ENCODE assay signal across 8 cellular contexts in the genomic region with DNA sequence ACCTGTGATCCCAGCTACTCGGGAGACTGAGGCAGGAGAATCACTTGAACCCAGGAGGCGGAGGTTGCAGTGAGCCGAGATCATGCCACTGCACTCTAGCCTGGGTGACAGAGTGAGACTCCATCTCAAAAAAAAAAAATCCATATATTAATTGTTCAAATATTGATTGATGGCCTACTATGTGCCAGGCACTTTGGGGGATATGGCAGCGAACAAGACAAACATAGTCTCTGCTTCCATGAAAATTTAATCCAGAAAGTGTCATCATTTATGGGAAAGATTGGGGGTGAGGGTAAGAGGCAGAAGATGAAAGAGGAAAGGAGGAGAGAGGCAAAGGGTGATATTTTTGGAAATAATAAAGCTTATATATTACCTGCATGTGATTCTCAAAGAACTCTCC. TPM values are rescaled to one million over a fixed set of nuclear protein-coding genes. Genes with fewer than 3 reads are reported as not detected.
DNase-seq lines count a peak whose midpoint lies in the region; ATAC-seq and TF ChIP-seq lines count a peak whose summit lies in the region.
"Not testable (repeated sequence)": the region's sequence is repeated elsewhere in the genome, so short reads cannot be mapped to it uniquely, and the experiment has no call there.

No MANE protein-coding gene starts in this region.

- POLR2A ChIA-PET in CD8-positive, alpha-beta T cell (lab: Charles Lee) = interaction anchor here (0.6 to 3.1 kb wide), 3 partner anchors 12 to 106 kb away, joined by 3 to 29 read pairs (median 5); partner anchors contain the start of gene STX6
- POLR2A ChIA-PET in activated CD8-positive, alpha-beta T cell treated with anti-CD3 and anti-CD28 coated beads, Interleukin-2, amount 10 ng/mL, durations not matched to agents 7 days and 5 days (lab: Charles Lee) = interaction anchor here (3.8 kb wide), 1 partner anchor 12 kb away, joined by 52 read pairs; the partner anchor contains the start of gene STX6
- POLR2A ChIA-PET in naive thymus-derived CD8-positive, alpha-beta T cell (lab: Charles Lee) = interaction anchor here (3.5 kb wide), 2 partner anchors 13 to 54 kb away, joined by 26 to 40 read pairs; partner anchors contain the start of genes IER5 and STX6

- H3K36me3 Mint-ChIP-seq in CD8-positive, alpha-beta T cell = peaks cover 41% of the 10 kb centered on the region
- peaks cover 13% of the 10 kb centered on the region for H3K36me3 Mint-ChIP-seq in IgD-negative memory B cell
- H3K36me3 Mint-ChIP-seq in T-helper 17 cell (ENCODE audit: low read depth) = not testable (repeated sequence)
- peaks cover 34% of the 10 kb centered on the region for H3K36me3 Mint-ChIP-seq in activated CD8-positive, alpha-beta T cell treated with anti-CD3 and anti-CD28 coated beads, Interleukin-2, amount 10 ng/mL, durations not matched to agents 7 days and 5 days (ENCODE audit: low read depth)
- peaks cover 38% of the 10 kb centered on the region for H3K36me3 Mint-ChIP-seq in activated naive CD4-positive, alpha-beta T cell treated with anti-CD3 and anti-CD28 coated beads, Interleukin-2, amount 10 ng/mL, durations not matched to agents 7 days and 5 days
- H3K36me3 Mint-ChIP-seq in central memory CD8-positive, alpha-beta T cell (ENCODE audit: insufficient read depth) = peaks cover 14% of the 10 kb centered on the region
- peaks cover 0 to 31% (median 9%) of the 10 kb centered on the region in 3 donors for H3K36me3 Mint-ChIP-seq in naive thymus-derived CD8-positive, alpha-beta T cell

- not testable (repeated sequence) for H3K27me3 ChIP-seq in CD8-positive, alpha-beta T cell (ENCODE audit: insufficient read depth, low read length); thoracic aorta (replicated peaks; ENCODE audit: insufficient read depth)

- peaks cover 42% of the 10 kb centered on the region for H3K4me1 ChIP-seq in CD8-positive, alpha-beta T cell (ENCODE audit: insufficient read depth, low read length)
- H3K4me1 ChIP-seq in thoracic aorta (ENCODE audit: control insufficient read depth in 1 of 2, low read depth in 2 of 2) = peaks cover 32 to 40% of the 10 kb centered on the region in 2 donors

- not testable (repeated sequence) for H3K27ac ChIP-seq in CD8-positive, alpha-beta T cell (ENCODE audit: low read depth, low read length); thoracic aorta

- intact Hi-C loops in CD8-positive, alpha-beta T cell (cut with DNase I, micrococcal nuclease) = loop anchor here (10.0 kb wide), 2 partner anchors 360 to 390 kb away; no protein-coding TSS in a partner anchor

- not testable (repeated sequence) for DNase-seq in CD8-positive, alpha-beta T cell; T-helper 17 cell; activated CD8-positive, alpha-beta T cell treated with anti-CD3 and anti-CD28 coated beads, Interleukin-2, amount 10 ng/mL, durations not matched to agents 7 days and 5 days; activated naive CD4-positive, alpha-beta T cell treated with anti-CD3 and anti-CD28 coated beads, Interleukin-2, amount 10 ng/mL, durations not matched to agents 7 days and 5 days; central memory CD8-positive, alpha-beta T cell (ENCODE audit: low spot score in 2 of 2); naive thymus-derived CD8-positive, alpha-beta T cell; thoracic aorta (ENCODE audit: low spot score)

- not testable (repeated sequence) for TF ChIP-seq CTCF in CD8-positive, alpha-beta T cell (IDR thresholded peaks at IDR 0.05); thoracic aorta (IDR thresholded peaks at IDR 0.05)

- peak overlapping the region; percentile 64 for H3K4me3 Mint-ChIP-seq in CD8-positive, alpha-beta T cell
- H3K4me3 Mint-ChIP-seq in IgD-negative memory B cell (peak overlapping the region; percentile 45 to 98 (median 74)), T-helper 17 cell (peak overlapping the region; percentile 96)
- H3K4me3 Mint-ChIP-seq in activated CD8-positive, alpha-beta T cell treated with anti-CD3 and anti-CD28 coated beads, Interleukin-2, amount 10 ng/mL, durations not matched to agents 7 days and 5 days = peak overlapping the region; percentile 50
- peak overlapping the region; percentile 95 for H3K4me3 Mint-ChIP-seq in activated naive CD4-positive, alpha-beta T cell treated with anti-CD3 and anti-CD28 coated beads, Interleukin-2, amount 10 ng/mL, durations not matched to agents 7 days and 5 days
- peak overlapping the region; percentile 96 for H3K4me3 Mint-ChIP-seq in central memory CD8-positive, alpha-beta T cell
- peak overlapping the region; percentile 55 to 99 (median 96) for H3K4me3 Mint-ChIP-seq in naive thymus-derived CD8-positive, alpha-beta T cell

- not testable (repeated sequence) for H3K27me3 Mint-ChIP-seq in CD8-positive, alpha-beta T cell (ENCODE audit: low read depth); IgD-negative memory B cell; T-helper 17 cell; activated CD8-positive, alpha-beta T cell treated with anti-CD3 and anti-CD28 coated beads, Interleukin-2, amount 10 ng/mL, durations not matched to agents 7 days and 5 days (ENCODE audit: low read depth); activated naive CD4-positive, alpha-beta T cell treated with anti-CD3 and anti-CD28 coated beads, Interleukin-2, amount 10 ng/mL, durations not matched to agents 7 days and 5 days; central memory CD8-positive, alpha-beta T cell; naive thymus-derived CD8-positive, alpha-beta T cell

- H3K9me3 Mint-ChIP-seq in CD8-positive, alpha-beta T cell; IgD-negative memory B cell; activated CD8-positive, alpha-beta T cell treated with anti-CD3 and anti-CD28 coated beads, Interleukin-2, amount 10 ng/mL, durations not matched to agents 7 days and 5 days (ENCODE audit: insufficient read depth); activated naive CD4-positive, alpha-beta T cell treated with anti-CD3 and anti-CD28 coated beads, Interleukin-2, amount 10 ng/mL, durations not matched to agents 7 days and 5 days; central memory CD8-positive, alpha-beta T cell; naive thymus-derived CD8-positive, alpha-beta T cell: not testable (repeated sequence)

- H3K9me3 ChIP-seq in CD8-positive, alpha-beta T cell (ENCODE audit: low read length); T-helper 17 cell (ENCODE audit: control insufficient read depth, low read length, poor library complexity, severe bottlenecking); thoracic aorta: not testable (repeated sequence)

- peaks cover 64% of the 10 kb centered on the region for H3K4me1 Mint-ChIP-seq in CD8-positive, alpha-beta T cell (ENCODE audit: low read depth)
- H3K4me1 Mint-ChIP-seq in IgD-negative memory B cell (peaks cover 36 to 58% (median 58%) of the 10 kb centered on the region in 3 donors), T-helper 17 cell (peaks cover 48% of the 10 kb centered on the region)
- H3K4me1 Mint-ChIP-seq in activated CD8-positive, alpha-beta T cell treated with anti-CD3 and anti-CD28 coated beads, Interleukin-2, amount 10 ng/mL, durations not matched to agents 7 days and 5 days (ENCODE audit: low read depth) = peaks cover 65% of the 10 kb centered on the region
- peaks cover 62% of the 10 kb centered on the region for H3K4me1 Mint-ChIP-seq in activated naive CD4-positive, alpha-beta T cell treated with anti-CD3 and anti-CD28 coated beads, Interleukin-2, amount 10 ng/mL, durations not matched to agents 7 days and 5 days
- H3K4me1 Mint-ChIP-seq in central memory CD8-positive, alpha-beta T cell = peaks cover 63% of the 10 kb centered on the region
- H3K4me1 Mint-ChIP-seq in naive thymus-derived CD8-positive, alpha-beta T cell = peaks cover 34 to 81% (median 67%) of the 10 kb centered on the region in 4 donors

- CTCF ChIA-PET in CD8-positive, alpha-beta T cell (lab: Charles Lee) = interaction anchor here (1.8 to 7.8 kb wide), 4 partner anchors 51 to 132 kb away, joined by 4 to 96 read pairs (median 28); no protein-coding TSS in a partner anchor
- CTCF ChIA-PET in activated CD8-positive, alpha-beta T cell treated with anti-CD3 and anti-CD28 coated beads, Interleukin-2, amount 10 ng/mL, durations not matched to agents 7 days and 5 days (lab: Charles Lee) = interaction anchor here (1.1 to 13.3 kb wide), 7 partner anchors 9 to 125 kb away, joined by 3 to 206 read pairs (median 4); no protein-coding TSS in a partner anchor
- CTCF ChIA-PET in activated naive CD4-positive, alpha-beta T cell treated with anti-CD3 and anti-CD28 coated beads, Interleukin-2, amount 10 ng/mL, durations not matched to agents 7 days and 5 days (lab: Charles Lee) = interaction anchor here (1.2 to 12.8 kb wide), 2 partner anchors 66 to 107 kb away, joined by 3 to 169 read pairs; no protein-coding TSS in a partner anchor

- peak overlapping the region; percentile 76 for H3K4me3 ChIP-seq in CD8-positive, alpha-beta T cell (ENCODE audit: low read depth, low read length)
- H3K4me3 ChIP-seq in thoracic aorta = peak overlapping the region; percentile 81

- not testable (repeated sequence) for ATAC-seq in CD8-positive, alpha-beta T cell; T-helper 17 cell; activated CD8-positive, alpha-beta T cell treated with anti-CD3 and anti-CD28 coated beads, Interleukin-2, amount 10 ng/mL, durations not matched to agents 7 days and 5 days; central memory CD8-positive, alpha-beta T cell (replicated peaks; ENCODE audit: extremely low read depth, poor library complexity, severe bottlenecking); naive thymus-derived CD8-positive, alpha-beta T cell; thoracic aorta (ENCODE audit: insufficient number of reproducible peaks, low FRiP score, low read depth)

- H3K36me3 ChIP-seq in CD8-positive, alpha-beta T cell (ENCODE audit: insufficient read depth, low read length); thoracic aorta: not testable (repeated sequence)

- H3K27ac Mint-ChIP-seq in CD8-positive, alpha-beta T cell; activated CD8-positive, alpha-beta T cell treated with anti-CD3 and anti-CD28 coated beads, Interleukin-2, amount 10 ng/mL, durations not matched to agents 7 days and 5 days: not testable (repeated sequence)
- peak overlapping the region in 1 of 3 donors; percentile 97 for H3K27ac Mint-ChIP-seq in IgD-negative memory B cell
- peak overlapping the region; percentile 96 for H3K27ac Mint-ChIP-seq in T-helper 17 cell
- peak overlapping the region; percentile 52 for H3K27ac Mint-ChIP-seq in activated naive CD4-positive, alpha-beta T cell treated with anti-CD3 and anti-CD28 coated beads, Interleukin-2, amount 10 ng/mL, durations not matched to agents 7 days and 5 days
- H3K27ac Mint-ChIP-seq in central memory CD8-positive, alpha-beta T cell (ENCODE audit: low read depth) = peak overlapping the region; percentile 97
- H3K27ac Mint-ChIP-seq in naive thymus-derived CD8-positive, alpha-beta T cell = peak overlapping the region in 8 of 10 donors; percentile 22 to 99 (median 74)

RNA-seq across cellular contexts. Expression of gene MR1, which starts 1.4 kb away (rescaled TPM):
- 10 to 100 TPM; 15.4 to 16.0 TPM for total RNA-seq in CD8-positive, alpha-beta T cell
- polyA plus RNA-seq in IgD-negative memory B cell = 28.3 TPM
- total RNA-seq in T-helper 17 cell (10 to 100 TPM; 18.3 to 20.8 TPM), thoracic aorta (10 to 100 TPM; 19.6 to 30.0 TPM)
- total RNA-seq in activated CD8-positive, alpha-beta T cell treated with anti-CD3 and anti-CD28 coated beads, Interleukin-2, amount 10 ng/mL, durations not matched to agents 7 days and 5 days = 10 to 100 TPM; 27.9 to 29.3 TPM
- 10 to 100 TPM; 26.5 to 28.8 TPM for total RNA-seq in naive thymus-derived CD8-positive, alpha-beta T cell
- 10 to 100 TPM; 27.8 to 35.5 (median 33.4) TPM for polyA plus RNA-seq in naive thymus-derived CD8-positive, alpha-beta T cell

RNA-seq across cellular contexts. Expression of gene STX6, which starts 12.5 kb away (rescaled TPM):
- 1 to 10 TPM; 4.9 to 5.2 TPM for total RNA-seq in CD8-positive, alpha-beta T cell
- polyA plus RNA-seq in IgD-negative memory B cell = 7.1 TPM
- total RNA-seq in T-helper 17 cell (10 to 100 TPM in 1 of 2 donors, 1 to 10 TPM in 1; 9.0 to 11.8 TPM), thoracic aorta (10 to 100 TPM; 23.0 to 25.5 TPM)
- 10 to 100 TPM; 19.3 to 21.0 TPM for total RNA-seq in activated CD8-positive, alpha-beta T cell treated with anti-CD3 and anti-CD28 coated beads, Interleukin-2, amount 10 ng/mL, durations not matched to agents 7 days and 5 days
- total RNA-seq in naive thymus-derived CD8-positive, alpha-beta T cell = 10 to 100 TPM; 18.4 to 18.9 TPM
- 1 to 10 TPM; 7.0 to 9.1 (median 8.3) TPM for polyA plus RNA-seq in naive thymus-derived CD8-positive, alpha-beta T cell

RNA-seq across cellular contexts. Expression of gene IER5, which starts 53.3 kb away (rescaled TPM):
- 10 to 100 TPM; 74.7 to 76.6 TPM for total RNA-seq in CD8-positive, alpha-beta T cell
- polyA plus RNA-seq in IgD-negative memory B cell = 31.0 TPM
- 100 to 1,000 TPM; 123 to 145 TPM for total RNA-seq in T-helper 17 cell
- 10 to 100 TPM; 37.2 to 38.0 TPM for total RNA-seq in activated CD8-positive, alpha-beta T cell treated with anti-CD3 and anti-CD28 coated beads, Interleukin-2, amount 10 ng/mL, durations not matched to agents 7 days and 5 days
- 10 to 100 TPM; 18.7 to 19.6 TPM for total RNA-seq in naive thymus-derived CD8-positive, alpha-beta T cell
- 1 to 10 TPM; 2.5 to 9.4 (median 8.3) TPM for polyA plus RNA-seq in naive thymus-derived CD8-positive, alpha-beta T cell
- 10 to 100 TPM; 20.2 to 55.8 TPM for total RNA-seq in thoracic aorta
